In genomic region chr10:75977146-75977545, GRCh38 we compare ENCODE assay signal across 17 cellular contexts.
DNase-seq lines count a peak whose midpoint lies in the region; ATAC-seq and TF ChIP-seq lines count a peak whose summit lies in the region.
"Had no signal": no experiment of that assay in that cellular context is flagged by ENCODE, and none has a peak within 500 bp of the region (broad histone marks: within the 10 kb centered on the region; RNA-seq: fewer than 3 reads in every experiment).

No MANE protein-coding gene starts in this region.

- 76% methylated on average over 5 of the region's 5 CpGs for WGBS in hepatocyte (ENCODE audit: low lambda C conversion rate, missing lambda C conversion rate)

- H3K9me3 ChIP-seq in hepatocyte (ENCODE audit: low read depth) (no peaks in the 10 kb centered on the region), Caco-2 (no peaks in the 10 kb centered on the region)
- H3K9me3 ChIP-seq in naive thymus-derived CD4-positive, alpha-beta T cell (ENCODE audit: control insufficient read depth in 2 of 3, low read length in 3 of 3) = no peaks in the 10 kb centered on the region
- H3K9me3 ChIP-seq: HAP-1 had no signal

- no peaks in the 10 kb centered on the region for H3K79me2 ChIP-seq in hepatocyte

- peak; percentile 3 for DNase-seq in DMS 273 treated with DMSO at 0.1 percent for 48 hours (lab: John Stamatoyannopoulos, UW)
- peak; percentile 89 for DNase-seq in NCI-H1694 (lab: John Stamatoyannopoulos, UW)
- DNase-seq in NCI-H526 treated with DMSO at 0.1 percent for 48 hours (lab: John Stamatoyannopoulos, UW) = peak; percentile 3
- DNase-seq in hepatocyte (ENCODE audit: low spot score) = peak; percentile 11
- no peak for DNase-seq in naive thymus-derived CD4-positive, alpha-beta T cell
- no peak for DNase-seq in NCI-H524 treated with DMSO at 0.1 percent for 48 hours (lab: John Stamatoyannopoulos, UW)
- DNase-seq in Caco-2 = no peak
- DNase-seq: ACHN, AML-193, GF-D8, GM23248, NCI-H1930, PC-9, T-helper 1 cell, T1000 had no signal

- CTCF ChIA-PET in naive thymus-derived CD4-positive, alpha-beta T cell (lab: Charles Lee) = interaction anchor here (0.7 kb wide), 1 partner anchor 9 kb away, joined by 3 read pairs; no protein-coding TSS in a partner anchor
- CTCF ChIA-PET in Caco-2 (lab: Charles Lee) = no interaction called here

- H3K4me3 Mint-ChIP-seq in naive thymus-derived CD4-positive, alpha-beta T cell = no peak overlapping the region
- H3K4me3 Mint-ChIP-seq in Caco-2 (ENCODE audit: unreplicated experiment) = no peak overlapping the region

- ATAC-seq in naive thymus-derived CD4-positive, alpha-beta T cell = no peak

- no TSS peak for BruUV-seq in Caco-2 (replicated peaks; lab: Mats Ljungman, UMichigan)

- POLR2A ChIA-PET in naive thymus-derived CD4-positive, alpha-beta T cell (lab: Charles Lee) = no interaction called here
- POLR2A ChIA-PET in Caco-2 (lab: Charles Lee) = no interaction called here

- H3K4me1 Mint-ChIP-seq in naive thymus-derived CD4-positive, alpha-beta T cell = no peaks in the 10 kb centered on the region
- H3K4me1 Mint-ChIP-seq in Caco-2 (ENCODE audit: low read depth, unreplicated experiment) = peaks cover 8% of the 10 kb centered on the region

- TF ChIP-seq CTCF in hepatocyte (IDR thresholded peaks at IDR 0.05; ENCODE audit: poor library complexity) (no peak), Caco-2 (IDR thresholded peaks at IDR 0.05; ENCODE audit: insufficient read depth in 1 of 2, low read depth in 1 of 2, low read length in 1 of 2, severe bottlenecking in 1 of 2, unreplicated experiment in 1 of 2) (no peak)

- no peak overlapping the region for H3K4me2 ChIP-seq in hepatocyte
- H3K4me2 ChIP-seq: PC-9 had no signal

- H3K27me3 ChIP-seq in hepatocyte (no peaks in the 10 kb centered on the region), Caco-2 (replicated peaks; ENCODE audit: control insufficient read depth, insufficient read depth, low read length) (no peaks in the 10 kb centered on the region)
- no peaks in the 10 kb centered on the region for H3K27me3 ChIP-seq in naive thymus-derived CD4-positive, alpha-beta T cell (ENCODE audit: control insufficient read depth in 2 of 2, insufficient read depth in 2 of 2, low read length in 2 of 2)

- no peaks in the 10 kb centered on the region for H3K36me3 ChIP-seq in hepatocyte (replicated peaks; ENCODE audit: insufficient read depth, low read depth)
- no peaks in the 10 kb centered on the region for H3K36me3 ChIP-seq in naive thymus-derived CD4-positive, alpha-beta T cell (ENCODE audit: control insufficient read depth in 2 of 3, insufficient read depth in 3 of 3, low read length in 3 of 3)
- no peaks in the 10 kb centered on the region for H3K36me3 ChIP-seq in Caco-2 (ENCODE audit: control insufficient read depth, insufficient read depth, low read length)
- H3K36me3 ChIP-seq: HAP-1 had no signal

- intact Hi-C loops in naive thymus-derived CD4-positive, alpha-beta T cell (cut with micrococcal nuclease) = no loop called here
- intact Hi-C loops in Caco-2 (cut with micrococcal nuclease; ENCODE audit: unreplicated experiment) = no loop called here

- peaks cover 0 to 9% (median 0%) of the 10 kb centered on the region in 5 donors for H3K27me3 Mint-ChIP-seq in naive thymus-derived CD4-positive, alpha-beta T cell
- H3K27me3 Mint-ChIP-seq in Caco-2 (ENCODE audit: insufficient read depth, unreplicated experiment) = no peaks in the 10 kb centered on the region

- peaks cover 10% of the 10 kb centered on the region for H3K4me1 ChIP-seq in hepatocyte (ENCODE audit: insufficient read depth)
- H3K4me1 ChIP-seq in naive thymus-derived CD4-positive, alpha-beta T cell (ENCODE audit: control insufficient read depth in 2 of 2, insufficient read depth in 2 of 2, low read length in 2 of 2) = no peaks in the 10 kb centered on the region
- peaks cover 7% of the 10 kb centered on the region for H3K4me1 ChIP-seq in Caco-2
- H3K4me1 ChIP-seq: HAP-1 had no signal

- H3K27ac ChIP-seq in hepatocyte = no peak overlapping the region
- no peak overlapping the region for H3K27ac ChIP-seq in naive thymus-derived CD4-positive, alpha-beta T cell (ENCODE audit: low read depth, low read length)
- H3K27ac ChIP-seq: C4-2B, GM23248, PC-9 had no signal

- peaks cover 0 to 8% (median 0%) of the 10 kb centered on the region in 11 donors for H3K9me3 Mint-ChIP-seq in naive thymus-derived CD4-positive, alpha-beta T cell
- no peaks in the 10 kb centered on the region for H3K9me3 Mint-ChIP-seq in Caco-2 (ENCODE audit: unreplicated experiment)

- no peaks in the 10 kb centered on the region for H3K36me3 Mint-ChIP-seq in naive thymus-derived CD4-positive, alpha-beta T cell
- no peaks in the 10 kb centered on the region for H3K36me3 Mint-ChIP-seq in Caco-2 (ENCODE audit: insufficient read depth, unreplicated experiment)

- H2AFZ ChIP-seq in hepatocyte = no peak overlapping the region
- H2AFZ ChIP-seq: GM23248, PC-9 had no signal

- H3K9me2 ChIP-seq in hepatocyte (replicated peaks; ENCODE audit: insufficient read depth) = no peaks in the 10 kb centered on the region

- H3K27ac Mint-ChIP-seq in naive thymus-derived CD4-positive, alpha-beta T cell = no peak overlapping the region
- H3K27ac Mint-ChIP-seq in Caco-2 (ENCODE audit: unreplicated experiment) = no peak overlapping the region

- H3K4me3 ChIP-seq in hepatocyte = no peak overlapping the region
- no peak overlapping the region for H3K4me3 ChIP-seq in naive thymus-derived CD4-positive, alpha-beta T cell (ENCODE audit: low read length)
- no peak overlapping the region for H3K4me3 ChIP-seq in Caco-2 (ENCODE audit: low read depth, low read length)
- H3K4me3 ChIP-seq: GM23248, HAP-1, PC-9 had no signal

- no peaks in the 10 kb centered on the region for H4K20me1 ChIP-seq in hepatocyte (ENCODE audit: insufficient read depth, poor library complexity, severe bottlenecking)

Comparison
In these comparisons a context has a peak if more than half of its experiments do, and no peak if none do; other contexts are left out.
1. DNase-seq: peak in DMS 273 treated with DMSO at 0.1 percent for 48 hours (single experiment), NCI-H1694 (single experiment), NCI-H526 treated with DMSO at 0.1 percent for 48 hours (single experiment) and hepatocyte (single experiment); none in naive thymus-derived CD4-positive, alpha-beta T cell (0 of 9), NCI-H524 treated with DMSO at 0.1 percent for 48 hours (single experiment) and Caco-2 (0 of 2).